In genomic region chr10:66350622-66351399, GRCh38 we compare ENCODE assay signal across 18 cellular contexts.
DNase-seq lines count a peak whose midpoint lies in the region; ATAC-seq, FAIRE-seq and TF ChIP-seq lines count a peak whose summit lies in the region.
"Had no signal": no experiment of that assay in that cellular context is flagged by ENCODE, and none has a peak within 500 bp of the region (broad histone marks: within the 10 kb centered on the region; RNA-seq: fewer than 3 reads in every experiment).

No MANE protein-coding gene starts in this region.

- peak; percentile 58 for FAIRE-seq in H54 (lab: Jason Lieb, UNC)
- FAIRE-seq: G401.6, GM12891 had no signal

- H2AFZ ChIP-seq in PC-3 (ENCODE audit: low read length), result no peak overlapping the region

- peaks cover 21% of the 10 kb centered on the region for H3F3A ChIP-seq in PC-3 (ENCODE audit: low read length, unreplicated experiment)

- peak overlapping the region; percentile 84 for H3K27ac ChIP-seq in PC-3 (ENCODE audit: low read length)
- H3K27ac ChIP-seq: BLaER1 had no signal

- TF ChIP-seq POLR2A in H54 (IDR thresholded peaks at IDR 0.05; ENCODE audit: low read depth, low read length), result no peak

- H3K79me2 ChIP-seq in PC-3 (ENCODE audit: low read length), result no peaks in the 10 kb centered on the region

- peaks cover 0 to 16% (median 4%) of the 10 kb centered on the region in 9 donors for H3K9me3 Mint-ChIP-seq in naive thymus-derived CD8-positive, alpha-beta T cell

- intact Hi-C loops in PC-3 (cut with micrococcal nuclease), result loop anchor here (1.0 to 2.0 kb wide), 5 partner anchors 27 to 478 kb away; no protein-coding TSS in a partner anchor

- H3K9me2 ChIP-seq in PC-3 (replicated peaks; ENCODE audit: low read length), result no peaks in the 10 kb centered on the region

- CTCF ChIA-PET in PC-3 (lab: Charles Lee), result no interaction called here

- no TSS peak for BruUV-seq in PC-3 (replicated peaks; lab: Mats Ljungman, UMichigan)

- no peaks in the 10 kb centered on the region for H3K27me3 Mint-ChIP-seq in naive thymus-derived CD8-positive, alpha-beta T cell
- H3K27me3 Mint-ChIP-seq: CD4-positive, alpha-beta memory T cell had no signal

- no peaks in the 10 kb centered on the region for H3K36me3 Mint-ChIP-seq in naive thymus-derived CD8-positive, alpha-beta T cell
- H3K36me3 Mint-ChIP-seq: CD14-positive monocyte; CD4-positive, alpha-beta memory T cell had no signal

- no peak overlapping the region for H3K27ac Mint-ChIP-seq in naive thymus-derived CD8-positive, alpha-beta T cell
- H3K27ac Mint-ChIP-seq: CD14-positive monocyte; CD4-positive, alpha-beta memory T cell; H9 had no signal

- no peak for TF ChIP-seq CTCF in PC-3 (conservative IDR thresholded peaks at IDR 0.05; ENCODE audit: low read depth, low read length)
- no peak for TF ChIP-seq CTCF in epithelial cell of esophagus (IDR thresholded peaks at IDR 0.05; ENCODE audit: insufficient read depth, low read depth, low read length, missing control alignments)

- H3K4me3 ChIP-seq in PC-3 (ENCODE audit: low read length) (peak overlapping the region; percentile 30), epithelial cell of esophagus (ENCODE audit: low read length) (no peak overlapping the region)
- H3K4me3 ChIP-seq: BLaER1 had no signal

- H3K36me3 ChIP-seq in PC-3 (ENCODE audit: low read depth, low read length), result no peaks in the 10 kb centered on the region
- H3K36me3 ChIP-seq: BLaER1 had no signal

- peaks cover 38% of the 10 kb centered on the region for H3K4me1 ChIP-seq in PC-3 (ENCODE audit: insufficient read depth, low read length)
- H3K4me1 ChIP-seq: BLaER1 had no signal

- H3K27me3 ChIP-seq in PC-3 (ENCODE audit: low read length), result no peaks in the 10 kb centered on the region
- H3K27me3 ChIP-seq: BLaER1 had no signal

- H3K4me3 Mint-ChIP-seq in naive thymus-derived CD8-positive, alpha-beta T cell, result no peak overlapping the region
- H3K4me3 Mint-ChIP-seq: CD14-positive monocyte; CD4-positive, alpha-beta memory T cell; H9 had no signal

- peak; percentile 59 for DNase-seq in DMS53 (lab: John Stamatoyannopoulos, UW)
- DNase-seq in H54 (ENCODE audit: insufficient read length, low spot score), result no peak
- peak; percentile 96 for DNase-seq in PC-3
- peak; percentile 1 for DNase-seq in epithelial cell of esophagus (ENCODE audit: low read depth)
- DNase-seq in naive thymus-derived CD8-positive, alpha-beta T cell, result no peak
- DNase-seq in NK-92 (lab: John Stamatoyannopoulos, UW; ENCODE audit: unreplicated experiment), result no peak
- DNase-seq: 8988T; CD4-positive, alpha-beta memory T cell; DMS153; DND-41; EL; GOT3; H9 had no signal

- H4K20me1 ChIP-seq in PC-3 (ENCODE audit: low read length), result no peaks in the 10 kb centered on the region
- H4K20me1 ChIP-seq: BLaER1 had no signal

- peak overlapping the region; percentile 72 for H3K4me2 ChIP-seq in PC-3 (ENCODE audit: low read length)
- H3K4me2 ChIP-seq: BLaER1 had no signal

- peak overlapping the region; percentile 61 for H3K9ac ChIP-seq in PC-3 (ENCODE audit: low read length)
- H3K9ac ChIP-seq: BLaER1 had no signal

- ATAC-seq in PC-3 (peak; percentile 81), GM19463 (IDR thresholded peaks at IDR 0.05; ENCODE audit: unreplicated experiment) (no peak)
- ATAC-seq in naive thymus-derived CD8-positive, alpha-beta T cell, result no peak

- no peaks in the 10 kb centered on the region for H3K9me3 ChIP-seq in PC-3 (ENCODE audit: low read length)
- H3K9me3 ChIP-seq: BLaER1 had no signal

- POLR2A ChIA-PET in PC-3 (lab: Charles Lee; ENCODE audit: unreplicated experiment), result interaction anchor here (0.5 to 0.6 kb wide), 3 partner anchors 19 to 1130 kb away, joined by 3 to 6 read pairs (median 3); no protein-coding TSS in a partner anchor
- POLR2A ChIA-PET in naive thymus-derived CD8-positive, alpha-beta T cell (lab: Charles Lee), result no interaction called here

- peaks cover 0 to 2% (median 0%) of the 10 kb centered on the region in 4 donors for H3K4me1 Mint-ChIP-seq in naive thymus-derived CD8-positive, alpha-beta T cell
- H3K4me1 Mint-ChIP-seq: CD14-positive monocyte; CD4-positive, alpha-beta memory T cell; H9 had no signal

Comparison
In these comparisons a context has a peak if more than half of its experiments do, and no peak if none do; other contexts are left out.
1. DNase-seq: peak in DMS53 (single experiment), PC-3 (single experiment) and epithelial cell of esophagus (single experiment); none in H54 (single experiment), naive thymus-derived CD8-positive, alpha-beta T cell (0 of 10) and NK-92 (single experiment).